Comparison of ENCODE assay signal across 8 cellular contexts in the genomic region with DNA sequence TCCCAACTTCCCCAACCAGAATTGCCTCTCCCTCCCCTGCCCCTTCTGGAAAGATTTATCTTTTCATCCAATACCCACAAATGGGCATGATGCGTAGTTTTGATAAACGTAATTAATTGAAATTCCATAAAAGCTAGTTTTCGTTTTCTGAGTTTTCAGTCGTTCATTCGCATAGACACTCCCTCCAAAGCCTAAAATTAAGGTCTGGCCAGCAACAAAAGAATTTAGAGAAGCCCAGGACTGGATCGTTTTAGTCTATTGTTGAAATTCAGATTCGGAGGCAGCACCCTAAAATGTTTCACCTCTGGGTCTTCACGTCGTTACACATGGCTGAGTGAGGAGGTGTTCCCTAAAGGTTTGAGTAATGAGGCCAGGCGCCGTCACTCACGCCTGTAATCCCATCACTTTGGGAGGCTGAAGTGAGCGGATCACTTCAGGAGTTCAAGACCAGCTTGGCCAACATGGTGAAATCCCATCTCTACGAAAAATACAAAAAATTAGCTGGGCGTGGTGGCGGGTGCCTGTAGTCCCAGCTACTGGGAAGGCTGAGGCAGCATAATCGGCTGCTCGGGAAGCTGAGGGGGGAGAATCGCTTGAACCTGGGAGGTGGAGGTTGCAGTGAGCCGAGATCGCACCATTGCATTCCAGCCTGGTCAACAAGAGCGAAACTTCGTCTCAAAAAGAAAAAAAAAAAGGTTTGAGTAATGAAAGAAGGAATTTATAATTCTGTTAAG. TPM values are rescaled to one million over a fixed set of nuclear protein-coding genes. Genes with fewer than 3 reads are reported as not detected.
A peak's percentile ranks its signal among the peaks of the same experiment; 100 is the strongest.
DNase-seq lines count a peak whose midpoint lies in the region; ATAC-seq and TF ChIP-seq lines count a peak whose summit lies in the region.

No MANE protein-coding gene starts in this region.

- H3K27me3 ChIP-seq in BLaER1 (no peaks in the 10 kb centered on the region), colonic mucosa (no peaks in the 10 kb centered on the region)

- DNase-seq in M059J (ENCODE audit: low read depth) (peak; percentile 25), colonic mucosa (no peak), cerebellum (ENCODE audit: low spot score) (no peak), midbrain (lab: John Stamatoyannopoulos, UW) (no peak), EL (no peak)
- no peak for DNase-seq in natural killer cell treated with Interleukin-12 subunit alpha and Interleukin-12 subunit beta and Interleukin-15 and Interleukin-18, amount 100 ng/mL, for 72 hours (ENCODE audit: low spot score)

- H3K36me3 Mint-ChIP-seq in natural killer cell treated with Interleukin-12 subunit alpha and Interleukin-12 subunit beta and Interleukin-15 and Interleukin-18, amount 100 ng/mL, for 72 hours, result no peaks in the 10 kb centered on the region

- ATAC-seq in natural killer cell treated with Interleukin-12 subunit alpha and Interleukin-12 subunit beta and Interleukin-15 and Interleukin-18, amount 100 ng/mL, for 72 hours, result no peak
- no peak for ATAC-seq in HG03342 (IDR thresholded peaks at IDR 0.05; ENCODE audit: unreplicated experiment)

- H3K27ac Mint-ChIP-seq in natural killer cell treated with Interleukin-12 subunit alpha and Interleukin-12 subunit beta and Interleukin-15 and Interleukin-18, amount 100 ng/mL, for 72 hours, result peak overlapping the region; percentile 62 to 65

- H3K4me1 ChIP-seq in BLaER1 (peaks cover 59% of the 10 kb centered on the region), colonic mucosa (peaks cover 7% of the 10 kb centered on the region)

- H3K36me3 ChIP-seq in BLaER1 (peaks cover 24% of the 10 kb centered on the region), colonic mucosa (no peaks in the 10 kb centered on the region)

- peak overlapping the region; percentile 92 for H3K4me3 Mint-ChIP-seq in natural killer cell treated with Interleukin-12 subunit alpha and Interleukin-12 subunit beta and Interleukin-15 and Interleukin-18, amount 100 ng/mL, for 72 hours

- peaks cover 40% of the 10 kb centered on the region for H4K20me1 ChIP-seq in BLaER1

- intact Hi-C loops in colonic mucosa (cut with DNase I), result no loop called here

- TF ChIP-seq CTCF in colonic mucosa (IDR thresholded peaks at IDR 0.05), result no peak

- H3K9me3 ChIP-seq in BLaER1 (no peaks in the 10 kb centered on the region), colonic mucosa (no peaks in the 10 kb centered on the region)

- H3K9ac ChIP-seq in BLaER1 (peak overlapping the region; percentile 95), colonic mucosa (ENCODE audit: low read depth in 2 of 2, low read length in 2 of 2) (peak overlapping the region; percentile 51 to 96)

- peaks cover 35 to 38% of the 10 kb centered on the region in 2 donors for H3K4me1 Mint-ChIP-seq in natural killer cell treated with Interleukin-12 subunit alpha and Interleukin-12 subunit beta and Interleukin-15 and Interleukin-18, amount 100 ng/mL, for 72 hours (ENCODE audit: low read depth in 2 of 2)

- peak overlapping the region; percentile 95 for H3K4me2 ChIP-seq in BLaER1

- H3K4me3 ChIP-seq in BLaER1, result peak overlapping the region; percentile 86
- peak overlapping the region; percentile 90 for H3K4me3 ChIP-seq in colonic mucosa

- H3K27ac ChIP-seq in BLaER1, result peak overlapping the region; percentile 93
- H3K27ac ChIP-seq in colonic mucosa, result peak overlapping the region; percentile 72

- no peaks in the 10 kb centered on the region for H3K9me3 Mint-ChIP-seq in natural killer cell treated with Interleukin-12 subunit alpha and Interleukin-12 subunit beta and Interleukin-15 and Interleukin-18, amount 100 ng/mL, for 72 hours

- no peaks in the 10 kb centered on the region for H3K27me3 Mint-ChIP-seq in natural killer cell treated with Interleukin-12 subunit alpha and Interleukin-12 subunit beta and Interleukin-15 and Interleukin-18, amount 100 ng/mL, for 72 hours

RNA-seq across cellular contexts. Expression of gene NDUFC2, which starts 0.6 kb away (rescaled TPM):
- 168 and 218 TPM in 2 replicates for total RNA-seq in M059J (2014; rRNA removed; shearing (Covaris generic))
- 100 to 1,000 TPM; 226 to 288 TPM for total RNA-seq in colonic mucosa
- total RNA-seq in natural killer cell treated with Interleukin-12 subunit alpha and Interleukin-12 subunit beta and Interleukin-15 and Interleukin-18, amount 100 ng/mL, for 72 hours, result 100 to 1,000 TPM; 174 to 187 TPM
- 83.9 TPM for total RNA-seq in cerebellum

RNA-seq across cellular contexts. Expression of gene THRSP, which starts 16.6 kb away (rescaled TPM):
- total RNA-seq in M059J (2014; rRNA removed; shearing (Covaris generic)), result not detected in 2 replicates
- under 1 TPM in 1 of 2 donors, not detected in 1; 0.61 TPM for total RNA-seq in colonic mucosa
- not detected for total RNA-seq in natural killer cell treated with Interleukin-12 subunit alpha and Interleukin-12 subunit beta and Interleukin-15 and Interleukin-18, amount 100 ng/mL, for 72 hours
- total RNA-seq in cerebellum, result 0.45 TPM

RNA-seq across cellular contexts. Expression of gene KCTD14, which starts 57.2 kb away (rescaled TPM):
- total RNA-seq in M059J (2014; rRNA removed; shearing (Covaris generic)), result 11.4 and 15.1 TPM in 2 replicates
- total RNA-seq in colonic mucosa (10 to 100 TPM; 19.5 to 19.7 TPM), cerebellum (2.8 TPM)
- under 1 TPM; 0.29 to 0.45 TPM for total RNA-seq in natural killer cell treated with Interleukin-12 subunit alpha and Interleukin-12 subunit beta and Interleukin-15 and Interleukin-18, amount 100 ng/mL, for 72 hours

RNA-seq across cellular contexts. Expression of gene ALG8, which starts 59.2 kb away (rescaled TPM):
- total RNA-seq in M059J (2014; rRNA removed; shearing (Covaris generic)), result 89.3 and 95.5 TPM in 2 replicates
- total RNA-seq in colonic mucosa, result 10 to 100 TPM; 22.7 to 40.1 TPM
- total RNA-seq in natural killer cell treated with Interleukin-12 subunit alpha and Interleukin-12 subunit beta and Interleukin-15 and Interleukin-18, amount 100 ng/mL, for 72 hours, result 10 to 100 TPM; 52.3 to 87.2 TPM
- 38.0 TPM for total RNA-seq in cerebellum
